In the genomic region with DNA sequence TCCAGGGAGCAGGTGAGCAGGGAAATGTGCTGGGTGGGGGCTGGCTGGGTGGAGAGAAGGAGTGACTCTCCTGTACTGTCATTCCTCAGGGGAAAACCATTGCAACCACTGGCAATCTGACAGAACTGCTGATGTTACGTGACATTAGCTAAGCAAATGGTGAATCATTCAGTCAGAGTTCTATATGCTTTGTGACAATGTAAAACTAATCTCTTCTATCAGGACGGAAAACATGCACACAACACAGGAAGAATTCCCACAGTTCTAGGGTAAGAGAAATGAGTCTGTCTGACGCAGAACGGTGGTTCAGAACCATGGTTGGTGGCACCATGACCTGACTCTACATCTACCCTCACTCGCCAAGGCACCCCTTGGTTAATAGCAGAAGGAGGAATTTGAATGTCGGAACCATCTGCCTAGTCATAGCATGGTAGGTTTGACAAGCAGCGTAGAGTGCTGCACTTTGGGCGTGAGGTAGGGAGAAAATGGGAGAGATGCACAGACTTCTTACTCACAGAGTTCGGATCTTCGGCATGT, we compare ENCODE assay signal across 12 cellular contexts.
DNase-seq lines count a peak whose midpoint lies in the region; ATAC-seq and TF ChIP-seq lines count a peak whose summit lies in the region.
"Had no signal": no experiment of that assay in that cellular context is flagged by ENCODE, and none has a peak within 500 bp of the region (broad histone marks: within the 10 kb centered on the region; RNA-seq: fewer than 3 reads in every experiment).

No MANE protein-coding gene starts in this region.

- H3K27me3 ChIP-seq in dorsolateral prefrontal cortex = peaks cover 0 to 19% (median 0%) of the 10 kb centered on the region in 45 donors
- H3K27me3 ChIP-seq: Peyer's patch had no signal

- H3K4me3 ChIP-seq in GM12865 (ENCODE audit: low read depth, low read length) = no peak overlapping the region
- no peak overlapping the region for H3K4me3 ChIP-seq in dorsolateral prefrontal cortex
- H3K4me3 ChIP-seq: Peyer's patch, psoas muscle had no signal

- peak; percentile 23 for DNase-seq in GM12865 (ENCODE audit: low read depth)
- peak; percentile 14 for DNase-seq in amniotic epithelial cell (ENCODE audit: low read depth)
- DNase-seq in putamen (ENCODE audit: low spot score) = peak; percentile 36
- no peak for DNase-seq in HK-2 (ENCODE audit: unreplicated experiment)
- no peak for DNase-seq in dorsolateral prefrontal cortex
- DNase-seq: central memory CD4-positive, alpha-beta T cell; DMS 273 treated with DMSO at 0.1 percent for 48 hours; HFFc6; Peyer's patch; psoas muscle had no signal

- no peak overlapping the region for H3K27ac ChIP-seq in dorsolateral prefrontal cortex
- H3K27ac ChIP-seq: Peyer's patch, psoas muscle had no signal

- intact Hi-C loops in dorsolateral prefrontal cortex (cut with DNase I) = no loop called here

- TF ChIP-seq CTCF in GM12865 (IDR thresholded peaks at IDR 0.05; ENCODE audit: insufficient read depth, low read depth, low read length, missing control alignments) (no peak), dorsolateral prefrontal cortex (IDR thresholded peaks at IDR 0.05 in 54 of 56, conservative IDR thresholded peaks at IDR 0.05 in 2 of 56; ENCODE audit: low read depth in 1 of 56, partially characterized antibody in 56 of 56) (no peak)

- ATAC-seq in HG03432 (IDR thresholded peaks at IDR 0.05; ENCODE audit: unreplicated experiment) (peak; percentile 42), HG02798 (IDR thresholded peaks at IDR 0.05; ENCODE audit: poor library complexity, unreplicated experiment) (no peak)
- ATAC-seq: psoas muscle had no signal

Comparison
In these comparisons a context has a peak if more than half of its experiments do, and no peak if none do; other contexts are left out.
1. DNase-seq: peak in GM12865 (single experiment), amniotic epithelial cell (single experiment) and putamen (single experiment); none in HK-2 (single experiment) and dorsolateral prefrontal cortex (0 of 10).